In the genomic region with DNA sequence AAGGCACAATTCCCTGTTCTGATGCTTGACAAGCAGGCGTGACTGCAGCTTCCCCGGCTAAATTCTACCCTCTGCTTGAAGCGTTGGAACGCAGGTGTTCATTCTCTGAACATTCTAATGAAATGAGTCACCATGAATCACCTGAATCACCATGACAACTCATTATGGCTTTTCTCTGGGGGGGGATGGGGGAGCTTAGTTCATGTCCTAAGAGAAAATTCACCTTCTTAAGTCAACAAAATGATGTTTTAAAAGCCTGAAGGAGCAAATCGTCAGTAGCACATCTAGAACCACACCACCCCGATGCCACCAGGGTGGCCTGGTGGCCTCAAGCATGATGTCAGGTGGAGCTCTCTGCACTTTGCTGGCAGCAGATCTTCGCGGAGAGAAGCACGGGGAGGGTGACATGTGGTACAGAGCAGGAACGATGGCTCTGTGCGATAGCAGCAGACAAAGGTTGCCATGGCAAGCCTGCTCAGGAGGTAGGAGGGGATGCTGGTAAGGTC, we compare ENCODE assay signal across 9 cellular contexts. TPM values are rescaled to one million over a fixed set of nuclear protein-coding genes. Genes with fewer than 3 reads are reported as not detected.
A peak's percentile ranks its signal among the peaks of the same experiment; 100 is the strongest.
DNase-seq lines count a peak whose midpoint lies in the region; ATAC-seq and TF ChIP-seq lines count a peak whose summit lies in the region.
"Had no signal": no experiment of that assay in that cellular context is flagged by ENCODE, and none has a peak within 500 bp of the region (broad histone marks: within the 10 kb centered on the region; RNA-seq: fewer than 3 reads in every experiment).

No MANE protein-coding gene starts in this region.

- peak; percentile 34 for TF ChIP-seq CTCF in neural cell (IDR thresholded peaks at IDR 0.05; ENCODE audit: poor library complexity, severe bottlenecking)

- H3K9ac ChIP-seq in neural cell (ENCODE audit: low read length), result peak overlapping the region; percentile 79

- no peaks in the 10 kb centered on the region for H3K36me3 ChIP-seq in neural cell (ENCODE audit: insufficient read depth, low read length)

- peak; percentile 68 to 70 for DNase-seq in NCI-H1930 (lab: John Stamatoyannopoulos, UW)
- DNase-seq in activated T-cell treated with anti-CD3 and anti-CD28 coated beads, Interleukin-2, amount 50 U/mL, for 48 hours, result peak; percentile 32 to 38
- no peak for DNase-seq in NK-92 (lab: John Stamatoyannopoulos, UW; ENCODE audit: unreplicated experiment)
- DNase-seq in T1000 (lab: John Stamatoyannopoulos, UW), result no peak
- DNase-seq: cortex of kidney had no signal

- peaks cover 7% of the 10 kb centered on the region for H3F3A ChIP-seq in neural cell (ENCODE audit: insufficient read depth, low read length, poor library complexity, severe bottlenecking)

- ATAC-seq in GM18868 (IDR thresholded peaks at IDR 0.05; ENCODE audit: unreplicated experiment), result peak; percentile 61
- no peak for ATAC-seq in HG03280 (IDR thresholded peaks at IDR 0.05; ENCODE audit: unreplicated experiment)
- no peak for ATAC-seq in GM21576 (IDR thresholded peaks at IDR 0.05; ENCODE audit: unreplicated experiment)

- no peaks in the 10 kb centered on the region for H4K20me1 ChIP-seq in neural cell (ENCODE audit: insufficient read depth)

- no peaks in the 10 kb centered on the region for H3K79me2 ChIP-seq in neural cell (replicated peaks; ENCODE audit: insufficient read depth, low read length)

- peak overlapping the region; percentile 56 for H2AFZ ChIP-seq in neural cell (ENCODE audit: low read depth, low read length)

- peak overlapping the region; percentile 63 for H3K4me2 ChIP-seq in neural cell (ENCODE audit: low read length)

- peak overlapping the region; percentile 99 for H3K27ac ChIP-seq in neural cell (ENCODE audit: low read length)

- TF ChIP-seq RAD21 in neural cell (conservative IDR thresholded peaks at IDR 0.05), result peak; percentile 60

- no peaks in the 10 kb centered on the region for H3K9me3 ChIP-seq in neural cell (ENCODE audit: low read length)

- peak overlapping the region; percentile 55 for H3K4me3 ChIP-seq in neural cell (ENCODE audit: low read length)

- H3K9me2 ChIP-seq in neural cell (ENCODE audit: insufficient read depth, low read length), result no peaks in the 10 kb centered on the region

- no peak for TF ChIP-seq EP300 in neural cell (conservative IDR thresholded peaks at IDR 0.05; ENCODE audit: poor library complexity, severe bottlenecking)

- H3K27me3 ChIP-seq in neural cell (ENCODE audit: insufficient read depth, low read depth, low read length), result no peaks in the 10 kb centered on the region

TF ChIP-seq in neural cell, 6 proteins besides CTCF, POLR2A, EP300 and RAD21:
- TF ChIP-seq, protein P1, sequence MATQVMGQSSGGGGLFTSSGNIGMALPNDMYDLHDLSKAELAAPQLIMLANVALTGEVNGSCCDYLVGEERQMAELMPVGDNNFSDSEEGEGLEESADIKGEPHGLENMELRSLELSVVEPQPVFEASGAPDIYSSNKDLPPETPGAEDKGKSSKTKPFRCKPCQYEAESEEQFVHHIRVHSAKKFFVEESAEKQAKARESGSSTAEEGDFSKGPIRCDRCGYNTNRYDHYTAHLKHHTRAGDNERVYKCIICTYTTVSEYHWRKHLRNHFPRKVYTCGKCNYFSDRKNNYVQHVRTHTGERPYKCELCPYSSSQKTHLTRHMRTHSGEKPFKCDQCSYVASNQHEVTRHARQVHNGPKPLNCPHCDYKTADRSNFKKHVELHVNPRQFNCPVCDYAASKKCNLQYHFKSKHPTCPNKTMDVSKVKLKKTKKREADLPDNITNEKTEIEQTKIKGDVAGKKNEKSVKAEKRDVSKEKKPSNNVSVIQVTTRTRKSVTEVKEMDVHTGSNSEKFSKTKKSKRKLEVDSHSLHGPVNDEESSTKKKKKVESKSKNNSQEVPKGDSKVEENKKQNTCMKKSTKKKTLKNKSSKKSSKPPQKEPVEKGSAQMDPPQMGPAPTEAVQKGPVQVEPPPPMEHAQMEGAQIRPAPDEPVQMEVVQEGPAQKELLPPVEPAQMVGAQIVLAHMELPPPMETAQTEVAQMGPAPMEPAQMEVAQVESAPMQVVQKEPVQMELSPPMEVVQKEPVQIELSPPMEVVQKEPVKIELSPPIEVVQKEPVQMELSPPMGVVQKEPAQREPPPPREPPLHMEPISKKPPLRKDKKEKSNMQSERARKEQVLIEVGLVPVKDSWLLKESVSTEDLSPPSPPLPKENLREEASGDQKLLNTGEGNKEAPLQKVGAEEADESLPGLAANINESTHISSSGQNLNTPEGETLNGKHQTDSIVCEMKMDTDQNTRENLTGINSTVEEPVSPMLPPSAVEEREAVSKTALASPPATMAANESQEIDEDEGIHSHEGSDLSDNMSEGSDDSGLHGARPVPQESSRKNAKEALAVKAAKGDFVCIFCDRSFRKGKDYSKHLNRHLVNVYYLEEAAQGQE (IDR thresholded peaks at IDR 0.05; ENCODE audit: borderline replicate concordance), result peak; percentile 74
- peak; percentile 56 for TF ChIP-seq POLR2AphosphoS5 (IDR thresholded peaks at IDR 0.05)
- peak; percentile 66 for TF ChIP-seq MXI1 (conservative IDR thresholded peaks at IDR 0.05; ENCODE audit: poor library complexity, severe bottlenecking)
- peak; percentile 53 for TF ChIP-seq TAF1 (IDR thresholded peaks at IDR 0.05; ENCODE audit: low read depth)
- TF ChIP-seq EZH2 (IDR thresholded peaks at IDR 0.05; ENCODE audit: borderline replicate concordance, insufficient read depth, low read length, poor library complexity, severe bottlenecking), result no peak
- no peak for TF ChIP-seq SMC3 (conservative IDR thresholded peaks at IDR 0.05; ENCODE audit: poor library complexity)

RNA-seq across cellular contexts. Expression of a gene that starts 33.8 kb away (rescaled TPM):
- 42.9 and 57.2 TPM in 2 replicates for polyA plus RNA-seq in neural cell
- polyA minus RNA-seq in neural cell, result 32.6 and 43.6 TPM in 2 replicates

Comparison
In these comparisons a context has a peak if more than half of its experiments do, and no peak if none do; other contexts are left out.
1. DNase-seq: peak in NCI-H1930 (2 of 2) and activated T-cell treated with anti-CD3 and anti-CD28 coated beads, Interleukin-2, amount 50 U/mL, for 48 hours (2 of 2); none in NK-92 (single experiment) and T1000 (single experiment).